8 cellular contexts compared by ENCODE assay signal in the genomic region with DNA sequence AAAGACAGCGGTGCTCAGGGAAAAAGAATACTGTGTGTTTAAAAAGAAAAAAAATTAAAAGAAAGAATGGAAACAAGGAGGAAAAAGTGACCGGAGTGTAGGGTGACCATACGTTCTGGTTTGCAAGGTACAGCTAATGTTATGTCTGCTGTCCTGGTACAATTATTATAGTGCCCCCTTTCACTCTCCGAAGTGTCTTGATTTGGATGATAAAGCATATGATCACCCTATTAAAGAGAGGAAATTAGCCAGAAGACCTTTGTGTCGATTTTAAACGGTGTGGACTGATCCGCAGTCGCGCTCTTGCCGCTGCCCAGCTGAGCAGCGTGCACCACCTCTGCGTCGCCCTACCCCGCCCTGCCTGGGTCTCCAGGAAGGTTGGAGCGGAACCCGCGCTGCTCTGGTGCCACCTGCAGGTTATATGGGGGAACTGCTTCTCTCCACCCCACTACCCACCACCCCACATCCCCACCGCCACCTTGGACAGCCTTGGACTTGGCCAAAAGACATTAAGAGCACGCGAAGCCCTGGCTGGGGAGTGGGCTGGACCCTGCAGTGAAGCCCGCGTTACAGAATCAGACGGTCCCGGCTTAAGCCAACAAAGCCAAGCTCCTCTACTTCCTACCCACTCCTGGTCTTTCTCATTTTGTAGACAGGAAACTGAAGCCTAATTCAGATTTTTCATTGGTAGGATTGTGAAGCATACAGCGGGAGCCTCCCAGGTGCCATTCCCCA. TPM values are rescaled to one million over a fixed set of nuclear protein-coding genes. Genes with fewer than 3 reads are reported as not detected.
DNase-seq lines count a peak whose midpoint lies in the region; ATAC-seq and TF ChIP-seq lines count a peak whose summit lies in the region.

No MANE protein-coding gene starts in this region.

- H3K4me2 ChIP-seq in BLaER1 treated with 17β-estradiol and CSF1 and Interleukin-3, amounts not matched to agents 10 nM and 100 nM, result peak overlapping the region; percentile 58 to 91 (median 74)
- H3K4me2 ChIP-seq in neuronal stem cell (ENCODE audit: insufficient read depth, low read length, poor library complexity, severe bottlenecking), result peak overlapping the region; percentile 30

- H3K14ac ChIP-seq in neuronal stem cell (ENCODE audit: low read length), result no peak overlapping the region

- no peaks in the 10 kb centered on the region for H3K79me1 ChIP-seq in neuronal stem cell (ENCODE audit: low read depth, low read length)

- no peak overlapping the region for H2BK5ac ChIP-seq in neuronal stem cell (ENCODE audit: low read length)

- H3K4me1 Mint-ChIP-seq in activated T-helper 17 cell treated with anti-CD3 and anti-CD28 coated beads, Interleukin-2, amount 50 U/mL, for 72 hours, result peaks cover 3% of the 10 kb centered on the region
- H3K4me1 Mint-ChIP-seq in stimulated activated naive CD8-positive, alpha-beta T cell treated with anti-CD3 and anti-CD28 coated beads, Interleukin-15, amount 100 ng/mL, for 72 hours, result peaks cover 9% of the 10 kb centered on the region

- H3K27ac Mint-ChIP-seq in activated T-helper 17 cell treated with anti-CD3 and anti-CD28 coated beads, Interleukin-2, amount 50 U/mL, for 72 hours, result no peak overlapping the region
- no peak overlapping the region for H3K27ac Mint-ChIP-seq in stimulated activated naive CD8-positive, alpha-beta T cell treated with anti-CD3 and anti-CD28 coated beads, Interleukin-15, amount 100 ng/mL, for 72 hours

- peak; percentile 99 for ATAC-seq in activated T-helper 17 cell treated with anti-CD3 and anti-CD28 coated beads, Interleukin-2, amount 50 U/mL, for 72 hours (replicated peaks)
- ATAC-seq in stimulated activated naive CD8-positive, alpha-beta T cell treated with anti-CD3 and anti-CD28 coated beads, Interleukin-15, amount 100 ng/mL, for 72 hours, result peak; percentile 100

- no peak overlapping the region for H3K18ac ChIP-seq in neuronal stem cell (ENCODE audit: low read length)

- H2BK15ac ChIP-seq in neuronal stem cell (ENCODE audit: low read length), result no peak overlapping the region

- H3K9ac ChIP-seq in BLaER1 treated with 17β-estradiol and CSF1 and Interleukin-3, amounts not matched to agents 10 nM and 100 nM, result 0 out of 22 replicates have a peak overlapping the region, but pooled peaks of 1 of the 11 experiments have one; percentile 45
- H3K9ac ChIP-seq in neuronal stem cell (ENCODE audit: low read depth, low read length, poor library complexity), result no peak overlapping the region

- H3K27ac ChIP-seq in BLaER1 treated with 17β-estradiol and CSF1 and Interleukin-3, amounts not matched to agents 10 nM and 100 nM, result no peak overlapping the region
- no peak overlapping the region for H3K27ac ChIP-seq in neuronal stem cell (replicated peaks; ENCODE audit: low read length)

- H3K9me3 Mint-ChIP-seq in activated T-helper 17 cell treated with anti-CD3 and anti-CD28 coated beads, Interleukin-2, amount 50 U/mL, for 72 hours, result no peaks in the 10 kb centered on the region
- H3K9me3 Mint-ChIP-seq in stimulated activated naive CD8-positive, alpha-beta T cell treated with anti-CD3 and anti-CD28 coated beads, Interleukin-15, amount 100 ng/mL, for 72 hours, result no peaks in the 10 kb centered on the region

- peaks cover 0 to 8% (median 4%) of the 10 kb centered on the region in 10 experiments; a peak in 9 of 20 replicates for H3K4me1 ChIP-seq in BLaER1 treated with 17β-estradiol and CSF1 and Interleukin-3, amounts not matched to agents 10 nM and 100 nM
- no peaks in the 10 kb centered on the region for H3K4me1 ChIP-seq in neuronal stem cell (ENCODE audit: control insufficient read depth in 2 of 2, insufficient read depth in 1 of 2, low read depth in 1 of 2, low read length in 2 of 2)

- peak; percentile 43 for TF ChIP-seq CTCF in GM20000 (IDR thresholded peaks at IDR 0.05; ENCODE audit: extremely low read depth, missing control alignments)
- TF ChIP-seq CTCF in foreskin fibroblast (IDR thresholded peaks at IDR 0.05; ENCODE audit: low read depth, low read length), result peak; percentile 57

- no peak overlapping the region for H4K8ac ChIP-seq in neuronal stem cell (ENCODE audit: low read depth, low read length)

- 100% methylated on average over 1 of the region's 25 CpGs; no CpG with 5 or more reads in 1 of the 2 donors for WGBS in neuronal stem cell (ENCODE audit: extremely low coverage in 2 of 2, insufficient read length in 2 of 2, insufficient replicate concordance in 1 of 2), 2 donors

- H4K91ac ChIP-seq in neuronal stem cell (ENCODE audit: low read depth, low read length, poor library complexity), result no peak overlapping the region

- peak overlapping the region; percentile 84 for H2AFZ ChIP-seq in neuronal stem cell (ENCODE audit: low read length)

- no peak overlapping the region for H2BK12ac ChIP-seq in neuronal stem cell (ENCODE audit: low read length)

- peak overlapping the region in 3 of 10 experiments; percentile 27 to 42 (median 32); a peak in 3 of 20 replicates for H3K4me3 ChIP-seq in BLaER1 treated with 17β-estradiol and CSF1 and Interleukin-3, amounts not matched to agents 10 nM and 100 nM
- H3K4me3 ChIP-seq in foreskin fibroblast (ENCODE audit: low read depth in 1 of 2, low read length in 2 of 2) (peak overlapping the region; percentile 39 to 51), neuronal stem cell (ENCODE audit: low read length in 2 of 2) (no peak overlapping the region)

- H3K23ac ChIP-seq in neuronal stem cell (ENCODE audit: low read depth, low read length, poor library complexity), result no peak overlapping the region

- peak overlapping the region; percentile 48 for H3K4me3 Mint-ChIP-seq in activated T-helper 17 cell treated with anti-CD3 and anti-CD28 coated beads, Interleukin-2, amount 50 U/mL, for 72 hours
- H3K4me3 Mint-ChIP-seq in stimulated activated naive CD8-positive, alpha-beta T cell treated with anti-CD3 and anti-CD28 coated beads, Interleukin-15, amount 100 ng/mL, for 72 hours, result peak overlapping the region; percentile 51 to 58

- no peaks in the 10 kb centered on the region for H4K20me1 ChIP-seq in BLaER1 treated with 17β-estradiol and CSF1 and Interleukin-3, amounts not matched to agents 10 nM and 100 nM

- peak; percentile 85 for DNase-seq in GM20000 (ENCODE audit: low spot score)
- DNase-seq in Kasumi-1 (lab: John Stamatoyannopoulos, UW), result peak; percentile 57
- DNase-seq in RPMI8226, result peak; percentile 90
- DNase-seq in foreskin fibroblast, result peak; percentile 48 to 86
- DNase-seq in neuronal stem cell (ENCODE audit: low spot score), result peak; percentile 72
- peak; percentile 79 to 80 for DNase-seq in stimulated activated naive CD8-positive, alpha-beta T cell treated with anti-CD3 and anti-CD28 coated beads, Interleukin-15, amount 100 ng/mL, for 72 hours

- no peak overlapping the region for H2AK5ac ChIP-seq in neuronal stem cell (ENCODE audit: low read depth, low read length)

- no peaks in the 10 kb centered on the region for H3K9me3 ChIP-seq in BLaER1 treated with 17β-estradiol and CSF1 and Interleukin-3, amounts not matched to agents 10 nM and 100 nM (replicated peaks in 1 of 11)
- H3K9me3 ChIP-seq in neuronal stem cell (replicated peaks in 1 of 2; ENCODE audit: control insufficient read depth in 2 of 2, insufficient read depth in 1 of 2, low read depth in 1 of 2, low read length in 2 of 2), result no peaks in the 10 kb centered on the region

- no peaks in the 10 kb centered on the region for H3K27me3 ChIP-seq in BLaER1 treated with 17β-estradiol and CSF1 and Interleukin-3, amounts not matched to agents 10 nM and 100 nM
- peaks cover 0 to 44% (median 0%) of the 10 kb centered on the region in 3 experiments for H3K27me3 ChIP-seq in neuronal stem cell (ENCODE audit: control insufficient read depth in 3 of 3, insufficient read depth in 3 of 3, low read depth in 1 of 3, low read length in 3 of 3)

- no peaks in the 10 kb centered on the region for H3K36me3 Mint-ChIP-seq in activated T-helper 17 cell treated with anti-CD3 and anti-CD28 coated beads, Interleukin-2, amount 50 U/mL, for 72 hours (ENCODE audit: low read depth)

- H3K4ac ChIP-seq in neuronal stem cell (ENCODE audit: low read length), result no peak overlapping the region

- H3K27me3 Mint-ChIP-seq in activated T-helper 17 cell treated with anti-CD3 and anti-CD28 coated beads, Interleukin-2, amount 50 U/mL, for 72 hours, result peaks cover 39% of the 10 kb centered on the region
- peaks cover 60% of the 10 kb centered on the region for H3K27me3 Mint-ChIP-seq in stimulated activated naive CD8-positive, alpha-beta T cell treated with anti-CD3 and anti-CD28 coated beads, Interleukin-15, amount 100 ng/mL, for 72 hours

- H3K36me3 ChIP-seq in BLaER1 treated with 17β-estradiol and CSF1 and Interleukin-3, amounts not matched to agents 10 nM and 100 nM, result no peaks in the 10 kb centered on the region
- H3K36me3 ChIP-seq in neuronal stem cell (replicated peaks in 1 of 2; ENCODE audit: control insufficient read depth in 2 of 2, insufficient read depth in 2 of 2, low read length in 2 of 2), result no peaks in the 10 kb centered on the region

- H2BK120ac ChIP-seq in neuronal stem cell (ENCODE audit: low read depth, low read length), result no peak overlapping the region

RNA-seq across cellular contexts. Expression of gene UBE2Q2, which starts 41.2 kb away (rescaled TPM):
- 10 to 100 TPM; 17.0 to 26.1 TPM for total RNA-seq in activated T-helper 17 cell treated with anti-CD3 and anti-CD28 coated beads, Interleukin-2, amount 50 U/mL, for 72 hours
- polyA plus RNA-seq in neuronal stem cell (2013, experiment 1 of 2), result 10.6 TPM
- 11.0 TPM for polyA plus RNA-seq in neuronal stem cell (2013, experiment 2 of 2)

Comparison
In these comparisons a context has a peak if more than half of its experiments do, and no peak if none do; other contexts are left out.
1. H3K4me3 ChIP-seq: peak in foreskin fibroblast (2 of 2); none in neuronal stem cell (0 of 2).
2. Peak in every context shown above with its lines, with median percentiles within 50 percentile points of each other: DNase-seq.